ENCODE assay signal across 8 cellular contexts in the genomic region with DNA sequence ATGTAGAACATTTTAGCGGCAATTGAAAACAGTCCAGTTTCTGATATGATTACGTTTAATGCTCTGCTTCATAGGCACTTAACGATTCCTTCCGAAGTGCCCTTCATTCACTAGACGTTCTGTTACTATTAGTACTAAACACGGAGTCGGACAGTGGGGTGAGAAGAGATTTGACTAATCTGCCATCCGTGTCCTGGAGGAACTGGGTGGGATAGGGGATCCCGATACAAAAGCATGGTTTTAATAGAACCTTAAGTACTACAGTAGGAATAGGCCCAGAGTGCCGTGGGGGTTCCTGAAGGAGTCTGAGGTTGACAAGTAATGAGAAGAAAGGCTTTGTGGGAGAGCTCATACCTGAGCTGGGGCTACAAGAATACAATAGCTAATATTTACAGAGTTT. TPM values are rescaled to one million over a fixed set of nuclear protein-coding genes. Genes with fewer than 3 reads are reported as not detected.
DNase-seq lines count a peak whose midpoint lies in the region; ATAC-seq, FAIRE-seq and TF ChIP-seq lines count a peak whose summit lies in the region.

No MANE protein-coding gene starts in this region.

- H2AK5ac ChIP-seq in H9 (ENCODE audit: insufficient read length, low read length) (no peak overlapping the region), mesendoderm (ENCODE audit: low read length) (no peak overlapping the region)

- H3K36me3 ChIP-seq in mesendoderm (ENCODE audit: control insufficient read depth, insufficient read depth, low read length) = no peaks in the 10 kb centered on the region

- no peak for TF ChIP-seq RAD21 in A549 (conservative IDR thresholded peaks at IDR 0.05 in 1 of 2, IDR thresholded peaks at IDR 0.05 in 1 of 2)

- FAIRE-seq in A549 (lab: Jason Lieb, UNC) = no peak

- WGBS in A549 (ENCODE audit: missing lambda C conversion rate) = 17% methylated on average over 10 of the region's 10 CpGs
- no CpG with 5 or more reads among the region's 10 CpGs for WGBS in H9 (ENCODE audit: extremely low coverage, insufficient read length, low lambda C conversion rate)
- no CpG with 5 or more reads among the region's 10 CpGs for WGBS in mesendoderm (ENCODE audit: extremely low coverage, insufficient coverage, low lambda C conversion rate)

- H4K5ac ChIP-seq in H9 (ENCODE audit: insufficient read length, low read depth, low read length) = no peak overlapping the region
- H4K5ac ChIP-seq in mesendoderm (ENCODE audit: low read length) = no peak overlapping the region

- H3K4me3 ChIP-seq in A549 (peak overlapping the region; percentile 74), mesendoderm (ENCODE audit: low read length) (peak overlapping the region; percentile 97)

- no peak overlapping the region for H2BK12ac ChIP-seq in H9 (ENCODE audit: insufficient read length, low read depth, low read length)

- H3K4ac ChIP-seq in H9 (ENCODE audit: low read depth, low read length) = no peak overlapping the region
- H3K4ac ChIP-seq in mesendoderm (ENCODE audit: low read depth, low read length) = no peak overlapping the region

- H2BK15ac ChIP-seq in H9 (ENCODE audit: low read depth, low read length) (no peak overlapping the region), mesendoderm (replicated peaks; ENCODE audit: low read depth) (no peak overlapping the region)

- H4K8ac ChIP-seq in H9 (replicated peaks; ENCODE audit: insufficient read length, low read depth, low read length) (no peak overlapping the region), mesendoderm (ENCODE audit: low read depth, low read length) (no peak overlapping the region)

- TF ChIP-seq CTCF in A549 (IDR thresholded peaks at IDR 0.05) (no peak), H9 (conservative IDR thresholded peaks at IDR 0.05) (no peak)

- peaks cover 15 to 17% of the 10 kb centered on the region in 2 experiments for H3K4me1 Mint-ChIP-seq in H9

- ATAC-seq in A549 (peak; percentile 3 to 12; a peak in 3 of 6 replicates), GM21825 (IDR thresholded peaks at IDR 0.05; ENCODE audit: unreplicated experiment) (no peak), GM19328 (IDR thresholded peaks at IDR 0.05; ENCODE audit: unreplicated experiment) (no peak)

- H3K4me3 Mint-ChIP-seq in H9 = peak overlapping the region; percentile 96 to 99

- H3K23ac ChIP-seq in H9 (ENCODE audit: insufficient read length, low read depth, low read length) (no peak overlapping the region), mesendoderm (ENCODE audit: low read length) (no peak overlapping the region)

- H3K9ac ChIP-seq in H9 (ENCODE audit: extremely low read depth, insufficient read length, low read length) = no peak overlapping the region
- peak overlapping the region; percentile 67 for H3K9ac ChIP-seq in mesendoderm (ENCODE audit: low read length)

- H3K9me3 ChIP-seq in A549 = peaks cover 7% of the 10 kb centered on the region; the same call in 1 of the 3 replicates
- no peaks in the 10 kb centered on the region for H3K9me3 ChIP-seq in H9 (ENCODE audit: control insufficient read depth, low read depth, low read length)

- peaks cover 2% of the 10 kb centered on the region; the same call in 1 of the 2 replicates for H3K79me2 ChIP-seq in H9 (ENCODE audit: insufficient read depth, low read length)
- peaks cover 6% of the 10 kb centered on the region for H3K79me2 ChIP-seq in mesendoderm (ENCODE audit: control insufficient read depth, insufficient read depth, low read length)

- H3K27ac ChIP-seq in A549 (peak overlapping the region; percentile 80 to 90), H9 (ENCODE audit: insufficient read length, low read depth, low read length) (no peak overlapping the region), mesendoderm (ENCODE audit: low read depth, low read length) (no peak overlapping the region)

- H3K79me1 ChIP-seq in H9 (ENCODE audit: insufficient read depth, low read depth, low read length, poor library complexity, severe bottlenecking) (no peaks in the 10 kb centered on the region), mesendoderm (ENCODE audit: low read length) (peaks cover 6% of the 10 kb centered on the region)

- H2BK120ac ChIP-seq in H9 (ENCODE audit: low read depth, low read length, poor library complexity, severe bottlenecking) (no peak overlapping the region), mesendoderm (ENCODE audit: low read depth, low read length) (no peak overlapping the region)

- POLR2A ChIA-PET in A549 (lab: Yijun Ruan, JAX) = interaction anchor here (0.5 to 2.0 kb wide), 6 partner anchors 58 to 439 kb away, joined by 3 to 17 read pairs (median 4); partner anchors contain the start of gene SRSF7

- peaks cover 0 to 8% of the 10 kb centered on the region in 2 experiments; a peak in 3 of 5 replicates for H3K9me3 Mint-ChIP-seq in H9

- no peak overlapping the region for H4K91ac ChIP-seq in H9 (ENCODE audit: insufficient read length, low read depth, low read length)

- H3K4me1 ChIP-seq in A549 (peaks cover 9% of the 10 kb centered on the region), H9 (ENCODE audit: insufficient read depth, low read length) (no peaks in the 10 kb centered on the region), mesendoderm (ENCODE audit: control insufficient read depth, low read depth, low read length) (peaks cover 2% of the 10 kb centered on the region)

- peak overlapping the region; percentile 93 for H3K4me2 ChIP-seq in A549
- H3K4me2 ChIP-seq in H9 (ENCODE audit: insufficient read depth, insufficient read length, low read length) = peak overlapping the region; percentile 78
- peak overlapping the region; percentile 83 for H3K4me2 ChIP-seq in mesendoderm (ENCODE audit: low read length)

- H2BK20ac ChIP-seq in H9 (ENCODE audit: low read depth, low read length, poor library complexity, severe bottlenecking) = no peak overlapping the region

- H3K23me2 ChIP-seq in H9 (ENCODE audit: insufficient read length, low read depth, low read length, poor library complexity, severe bottlenecking) = peaks cover 13% of the 10 kb centered on the region

- no peak overlapping the region for H3T11ph ChIP-seq in H9 (ENCODE audit: low read length)

- peak overlapping the region in 1 of 3 experiments; percentile 97; a peak in 1 of 7 replicates for H3K27ac Mint-ChIP-seq in H9

- no peak overlapping the region for H3K14ac ChIP-seq in H9 (ENCODE audit: insufficient read depth, low read length)

- peak overlapping the region; percentile 46 for H2AFZ ChIP-seq in H9 (ENCODE audit: low read length)

- no peak for TF ChIP-seq EP300 in A549 (IDR thresholded peaks at IDR 0.05)

- no peaks in the 10 kb centered on the region for H3K27me3 ChIP-seq in H9 (ENCODE audit: insufficient read depth, low read length)
- H3K27me3 ChIP-seq in mesendoderm (ENCODE audit: insufficient read depth, low read length, poor library complexity) = no peaks in the 10 kb centered on the region

- DNase-seq in A549 (ENCODE audit: low read depth in 1 of 2, low spot score in 1 of 2) = peak in 1 of 2 experiments; percentile 6
- DNase-seq in H9 = no peak
- DNase-seq in astrocyte of the hippocampus (ENCODE audit: low read depth, low spot score) = peak; percentile 5
- DNase-seq in mesendoderm = no peak
- DNase-seq in stimulated activated naive CD4-positive, alpha-beta T cell (lab: John Stamatoyannopoulos, UW) = no peak
- DNase-seq in kidney glomerular epithelial cell (lab: John Stamatoyannopoulos, UW) = no peak

- H4K20me1 ChIP-seq in H9 (ENCODE audit: control insufficient read depth, insufficient read depth, insufficient read length) = peaks cover 2% of the 10 kb centered on the region

- H3K18ac ChIP-seq in H9 (ENCODE audit: insufficient read length, low read depth, low read length) = no peak overlapping the region
- H3K18ac ChIP-seq in mesendoderm (ENCODE audit: low read length) = no peak overlapping the region

- no peak for TF ChIP-seq POLR2A in A549 (IDR thresholded peaks at IDR 0.05; ENCODE audit: low read length)

- CTCF ChIA-PET in A549 (lab: Yijun Ruan, JAX) = interaction anchor here (1.1 to 1.2 kb wide), 2 partner anchors 9 to 70 kb away, joined by 4 read pairs; no protein-coding TSS in a partner anchor

- no peak overlapping the region for H3K56ac ChIP-seq in H9 (ENCODE audit: insufficient read length, low read depth, low read length)
- peak overlapping the region; percentile 19 for H3K56ac ChIP-seq in mesendoderm (ENCODE audit: low read length)

- no peak overlapping the region for H2BK5ac ChIP-seq in H9 (ENCODE audit: insufficient read length, low read length)
- H2BK5ac ChIP-seq in mesendoderm (ENCODE audit: low read length) = no peak overlapping the region

- no peaks in the 10 kb centered on the region for H3K27me3 Mint-ChIP-seq in H9 (ENCODE audit: low read depth)

- peaks cover 1 to 12% (median 11%) of the 10 kb centered on the region in 3 experiments; a peak in 6 of 7 replicates for H3K36me3 Mint-ChIP-seq in H9 (ENCODE audit: insufficient read depth in 1 of 3, low read depth in 3 of 3)

TF ChIP-seq in A549, 52 proteins besides CTCF, POLR2A, EP300 and RAD21 (continues in another document):
- TF ChIP-seq ESRRA (IDR thresholded peaks at IDR 0.05; ENCODE audit: borderline replicate concordance, low read length) = no peak

RNA-seq across cellular contexts. Expression of gene MORN2, which starts 0.6 kb away (rescaled TPM):
- polyA plus RNA-seq in A549 (2011; rRNA removed) (32.5 and 54.7 TPM in 2 replicates), A549 (2017; fragmentation: RNase III; extraction: RNeasy Plus Mini Kit Qiagen cat#74134 plus additional on column Dnase treatment) (44.7 to 48.9 TPM (median 45.9 TPM) in 3 replicates)
- polyA plus RNA-seq in A549 (2012; cell fraction: cytosol; rRNA removed) = 13.7 and 19.5 TPM in 2 replicates
- polyA plus RNA-seq in A549 (2012; cell fraction: nucleus; rRNA removed) = 4.0 and 8.2 TPM in 2 replicates
- 3.1 and 3.5 TPM in 2 replicates for polyA minus RNA-seq in A549 (2011; rRNA and poly(A)+ RNA removed)
- total RNA-seq in H9 (2021) = 6.7 and 8.0 TPM in 2 replicates
- 20.2 TPM for polyA plus RNA-seq in mesendoderm (2013, experiment 1 of 2)
- polyA plus RNA-seq in mesendoderm (2013, experiment 2 of 2) = 18.6 TPM

RNA-seq across cellular contexts. Expression of gene DHX57, which starts 0.7 kb away (rescaled TPM):
- 31.8 and 36.8 TPM in 2 replicates for polyA plus RNA-seq in A549 (2011; rRNA removed)
- 8.8 and 9.3 TPM in 2 replicates for polyA plus RNA-seq in A549 (2012; cell fraction: cytosol; rRNA removed)
- polyA plus RNA-seq in A549 (2012; cell fraction: nucleus; rRNA removed) = 9.7 and 13.7 TPM in 2 replicates
- polyA plus RNA-seq in A549 (2017; fragmentation: RNase III; extraction: RNeasy Plus Mini Kit Qiagen cat#74134 plus additional on column Dnase treatment) = 20.6 to 21.6 TPM (median 21.1 TPM) in 3 replicates
- polyA minus RNA-seq in A549 (2011; rRNA and poly(A)+ RNA removed) = 37.3 and 37.5 TPM in 2 replicates
- total RNA-seq in H9 (2021) = 27.5 and 32.0 TPM in 2 replicates
- polyA plus RNA-seq in mesendoderm (2013, experiment 1 of 2) = 17.2 TPM
- 16.5 TPM for polyA plus RNA-seq in mesendoderm (2013, experiment 2 of 2)

RNA-seq across cellular contexts. Expression of gene ARHGEF33, which starts 13.3 kb away (rescaled TPM):
- polyA plus RNA-seq in A549 (2011; rRNA removed) = 0.22 and 0.23 TPM in 2 replicates
- 0.03 TPM in 2 replicates for polyA plus RNA-seq in A549 (2012; cell fraction: cytosol; rRNA removed)
- polyA plus RNA-seq in A549 (2012; cell fraction: nucleus; rRNA removed) = 0.16 and 0.18 TPM in 2 replicates
- polyA plus RNA-seq in A549 (2017; fragmentation: RNase III; extraction: RNeasy Plus Mini Kit Qiagen cat#74134 plus additional on column Dnase treatment) = 0.08 to 0.22 TPM (median 0.14 TPM) in 3 replicates
- 0.08 and 0.10 TPM in 2 replicates for polyA minus RNA-seq in A549 (2011; rRNA and poly(A)+ RNA removed)
- 0.64 and 0.92 TPM in 2 replicates for total RNA-seq in H9 (2021)
- 0.25 TPM for polyA plus RNA-seq in mesendoderm (2013, experiment 1 of 2)
- 0.29 TPM for polyA plus RNA-seq in mesendoderm (2013, experiment 2 of 2)

Comparison
In these comparisons a context has a peak if more than half of its experiments do, and no peak if none do; other contexts are left out.
1. ATAC-seq: peak in A549 (2 of 2); none in GM21825 (single experiment) and GM19328 (single experiment).
2. H3K27ac ChIP-seq: peak in A549 (2 of 2); none in H9 (single experiment) and mesendoderm (single experiment).
3. Peak in every context shown above with its lines, with median percentiles within 50 percentile points of each other: H3K4me2 ChIP-seq.